Comparison of ENCODE assay signal across 30 cellular contexts in genomic region chr15:39898317-39898716, GRCh38.
"Had no signal": no experiment of that assay in that cellular context is flagged by ENCODE, and none has a peak within 500 bp of the region (broad histone marks: within the 10 kb centered on the region; RNA-seq: fewer than 3 reads in every experiment).

No MANE protein-coding gene starts in this region.

- H3K4me3 ChIP-seq: coronary artery, gastrocnemius medialis, hepatocyte, left ventricle myocardium inferior, lung, upper lobe of left lung had no signal

- H3K4me1 ChIP-seq: gastrocnemius medialis, left ventricle myocardium inferior, upper lobe of left lung had no signal

- H3K27me3 ChIP-seq: brain microvascular endothelial cell, gastrocnemius medialis, upper lobe of left lung had no signal

- H3K27ac ChIP-seq: coronary artery, gastrocnemius medialis, hepatocyte, left ventricle myocardium inferior, upper lobe of left lung, WERI-Rb-1 had no signal

- H3K9me3 Mint-ChIP-seq: activated CD4-positive, alpha-beta memory T cell treated with anti-CD3 and anti-CD28 coated beads for 36 hours; activated CD4-positive, alpha-beta T cell treated with anti-CD3 and anti-CD28 coated beads, Interleukin-2, amount 10 ng/mL, durations not matched to agents 24 days and 14 days; activated naive CD4-positive, alpha-beta T cell treated with anti-CD3 and anti-CD28 coated beads, Interleukin-2, amount 10 ng/mL, durations not matched to agents 7 days and 5 days; activated naive CD8-positive, alpha-beta T cell treated with anti-CD3 and anti-CD28 coated beads, Interleukin-2, amount 10 ng/mL, durations not matched to agents 7 days and 5 days; activated T-cell treated with anti-CD3 and anti-CD28 coated beads, Interleukin-2, amount 50 U/mL, for 24 hours; effector memory CD8-positive, alpha-beta T cell; stimulated activated effector memory CD8-positive, alpha-beta T cell treated with anti-CD3 and anti-CD28 coated beads, Interleukin-12 subunit alpha, Interleukin-12 subunit beta, amount 100 ng/mL, for 72 hours; stimulated activated naive CD8-positive, alpha-beta T cell treated with anti-CD3 and anti-CD28 coated beads, Interleukin-15, amount 100 ng/mL, for 72 hours; T-helper 1 cell treated with Interleukin-12 subunit alpha and Interleukin-12 subunit beta and Interleukin-4 antibody, amounts not matched to agents 30 μg/mL and 1 μg/mL, for 36 hours had no signal

- H3K36me3 Mint-ChIP-seq: activated CD4-positive, alpha-beta memory T cell treated with anti-CD3 and anti-CD28 coated beads for 36 hours; activated naive CD4-positive, alpha-beta T cell treated with anti-CD3 and anti-CD28 coated beads, Interleukin-2, amount 10 ng/mL, durations not matched to agents 7 days and 5 days; activated naive CD8-positive, alpha-beta T cell treated with anti-CD3 and anti-CD28 coated beads, Interleukin-2, amount 10 ng/mL, durations not matched to agents 7 days and 5 days; naive thymus-derived CD4-positive, alpha-beta T cell; stimulated activated effector memory CD8-positive, alpha-beta T cell treated with anti-CD3 and anti-CD28 coated beads, Interleukin-12 subunit alpha, Interleukin-12 subunit beta, amount 100 ng/mL, for 72 hours had no signal

- DNase-seq: activated CD4-positive, alpha-beta memory T cell treated with anti-CD3 and anti-CD28 coated beads for 36 hours; activated CD4-positive, alpha-beta T cell treated with anti-CD3 and anti-CD28 coated beads, Interleukin-2, amount 10 ng/mL, durations not matched to agents 24 days and 14 days; activated CD4-positive, CD25-positive, alpha-beta regulatory T cell treated with anti-CD3 and anti-CD28 coated beads, Interleukin-2, amount 50 U/mL, for 72 hours; activated CD8-positive, alpha-beta memory T cell treated with anti-CD3 and anti-CD28 coated beads, Interleukin-2, amount 50 U/mL, for 48 hours; activated gamma-delta T cell; activated naive CD4-positive, alpha-beta T cell treated with anti-CD3 and anti-CD28 coated beads, Interleukin-2, amount 10 ng/mL, durations not matched to agents 7 days and 5 days; activated naive CD8-positive, alpha-beta T cell treated with anti-CD3 and anti-CD28 coated beads, Interleukin-2, amount 10 ng/mL, durations not matched to agents 7 days and 5 days; activated T-cell treated with anti-CD3 and anti-CD28 coated beads, Interleukin-2, amount 50 U/mL, for 24 hours; amniotic stem cell; brain microvascular endothelial cell; effector memory CD8-positive, alpha-beta T cell; gastrocnemius medialis; glutamatergic neuron; islet precursor cell; left ventricle myocardium inferior; naive thymus-derived CD4-positive, alpha-beta T cell; occipital lobe; right cardiac atrium; stimulated activated CD4-positive, alpha-beta T cell treated with anti-CD3 and anti-CD28 coated beads, Interleukin-4, amount 100 ng/mL, for 1 hour; stimulated activated naive CD8-positive, alpha-beta T cell treated with anti-CD3 and anti-CD28 coated beads, Interleukin-15, amount 100 ng/mL, for 72 hours; substantia nigra; T1000; upper lobe of left lung; WERI-Rb-1 had no signal

- H3K4me3 Mint-ChIP-seq: activated CD4-positive, alpha-beta memory T cell treated with anti-CD3 and anti-CD28 coated beads for 36 hours; activated CD4-positive, alpha-beta T cell treated with anti-CD3 and anti-CD28 coated beads, Interleukin-2, amount 10 ng/mL, durations not matched to agents 24 days and 14 days; activated naive CD4-positive, alpha-beta T cell treated with anti-CD3 and anti-CD28 coated beads, Interleukin-2, amount 10 ng/mL, durations not matched to agents 7 days and 5 days; activated naive CD8-positive, alpha-beta T cell treated with anti-CD3 and anti-CD28 coated beads, Interleukin-2, amount 10 ng/mL, durations not matched to agents 7 days and 5 days; activated T-cell treated with anti-CD3 and anti-CD28 coated beads, Interleukin-2, amount 50 U/mL, for 24 hours; effector memory CD8-positive, alpha-beta T cell; naive thymus-derived CD4-positive, alpha-beta T cell; neural crest cell; stimulated activated effector memory CD8-positive, alpha-beta T cell treated with anti-CD3 and anti-CD28 coated beads, Interleukin-12 subunit alpha, Interleukin-12 subunit beta, amount 100 ng/mL, for 72 hours; stimulated activated naive CD8-positive, alpha-beta T cell treated with anti-CD3 and anti-CD28 coated beads, Interleukin-15, amount 100 ng/mL, for 72 hours; T-helper 1 cell treated with Interleukin-12 subunit alpha and Interleukin-12 subunit beta and Interleukin-4 antibody, amounts not matched to agents 30 μg/mL and 1 μg/mL, for 36 hours had no signal

- H3K9me3 ChIP-seq: gastrocnemius medialis, left ventricle myocardium inferior, upper lobe of left lung had no signal

- ATAC-seq: effector memory CD8-positive, alpha-beta T cell; gastrocnemius medialis; naive thymus-derived CD4-positive, alpha-beta T cell; right cardiac atrium; stimulated activated effector memory CD8-positive, alpha-beta T cell treated with anti-CD3 and anti-CD28 coated beads, Interleukin-12 subunit alpha, Interleukin-12 subunit beta, amount 100 ng/mL, for 72 hours; stimulated activated naive CD8-positive, alpha-beta T cell treated with anti-CD3 and anti-CD28 coated beads, Interleukin-15, amount 100 ng/mL, for 72 hours had no signal

- H3K27ac Mint-ChIP-seq: activated CD4-positive, alpha-beta memory T cell treated with anti-CD3 and anti-CD28 coated beads for 36 hours; activated CD4-positive, alpha-beta T cell treated with anti-CD3 and anti-CD28 coated beads, Interleukin-2, amount 10 ng/mL, durations not matched to agents 24 days and 14 days; activated naive CD4-positive, alpha-beta T cell treated with anti-CD3 and anti-CD28 coated beads, Interleukin-2, amount 10 ng/mL, durations not matched to agents 7 days and 5 days; activated naive CD8-positive, alpha-beta T cell treated with anti-CD3 and anti-CD28 coated beads, Interleukin-2, amount 10 ng/mL, durations not matched to agents 7 days and 5 days; activated T-cell treated with anti-CD3 and anti-CD28 coated beads, Interleukin-2, amount 50 U/mL, for 24 hours; effector memory CD8-positive, alpha-beta T cell; naive thymus-derived CD4-positive, alpha-beta T cell; stimulated activated effector memory CD8-positive, alpha-beta T cell treated with anti-CD3 and anti-CD28 coated beads, Interleukin-12 subunit alpha, Interleukin-12 subunit beta, amount 100 ng/mL, for 72 hours; stimulated activated naive CD8-positive, alpha-beta T cell treated with anti-CD3 and anti-CD28 coated beads, Interleukin-15, amount 100 ng/mL, for 72 hours; T-helper 1 cell treated with Interleukin-12 subunit alpha and Interleukin-12 subunit beta and Interleukin-4 antibody, amounts not matched to agents 30 μg/mL and 1 μg/mL, for 36 hours had no signal

- H3K4me1 Mint-ChIP-seq: activated CD4-positive, alpha-beta T cell treated with anti-CD3 and anti-CD28 coated beads, Interleukin-2, amount 10 ng/mL, durations not matched to agents 24 days and 14 days; activated naive CD4-positive, alpha-beta T cell treated with anti-CD3 and anti-CD28 coated beads, Interleukin-2, amount 10 ng/mL, durations not matched to agents 7 days and 5 days; activated naive CD8-positive, alpha-beta T cell treated with anti-CD3 and anti-CD28 coated beads, Interleukin-2, amount 10 ng/mL, durations not matched to agents 7 days and 5 days; naive thymus-derived CD4-positive, alpha-beta T cell; stimulated activated effector memory CD8-positive, alpha-beta T cell treated with anti-CD3 and anti-CD28 coated beads, Interleukin-12 subunit alpha, Interleukin-12 subunit beta, amount 100 ng/mL, for 72 hours; stimulated activated naive CD8-positive, alpha-beta T cell treated with anti-CD3 and anti-CD28 coated beads, Interleukin-15, amount 100 ng/mL, for 72 hours had no signal

- H3K36me3 ChIP-seq: brain microvascular endothelial cell, gastrocnemius medialis, left ventricle myocardium inferior, upper lobe of left lung, WERI-Rb-1 had no signal
